8 cellular contexts compared by ENCODE assay signal in genomic region chr17:58328195-58329034, GRCh38. TPM values are rescaled to one million over a fixed set of nuclear protein-coding genes. Genes with fewer than 3 reads are reported as not detected.
DNase-seq lines count a peak whose midpoint lies in the region; ATAC-seq and TF ChIP-seq lines count a peak whose summit lies in the region.

Gene TSPOAP1, minus strand, starts transcription at chr17:58328795. Its CDS starts 875 bp downstream, at chr17:58327920.

- H3K9me3 ChIP-seq in CD8-positive, alpha-beta T cell (ENCODE audit: low read length): no peaks in the 10 kb centered on the region
- H3K9me3 ChIP-seq in mammary epithelial cell (replicated peaks; ENCODE audit: insufficient read depth, low read length): no peaks in the 10 kb centered on the region

- H3K27ac Mint-ChIP-seq in CD8-positive, alpha-beta T cell: peak within 1 kb of the TSS; percentile 96
- H3K27ac Mint-ChIP-seq in T-cell: peak within 1 kb of the TSS; percentile 93 to 96
- H3K27ac Mint-ChIP-seq in stimulated activated naive B cell treated with anti-CD40 and anti-IgM and Interleukin-4, amounts not matched to agents 10 μg/mL and 1 μg/mL and 100 μg/mL, for 72 hours: peak within 1 kb of the TSS; percentile 100

- no peaks in the 10 kb centered on the region for H3K9me3 Mint-ChIP-seq in CD8-positive, alpha-beta T cell
- H3K9me3 Mint-ChIP-seq in T-cell: no peaks in the 10 kb centered on the region
- H3K9me3 Mint-ChIP-seq in stimulated activated naive B cell treated with anti-CD40 and anti-IgM and Interleukin-4, amounts not matched to agents 10 μg/mL and 1 μg/mL and 100 μg/mL, for 72 hours: peaks cover 5 to 6% of the 10 kb centered on the region in 2 donors

- 70% methylated on average over 13 of the region's 23 CpGs for WGBS in mammary epithelial cell (ENCODE audit: low coverage, missing lambda C conversion rate)

- H3K9ac ChIP-seq in mammary epithelial cell (ENCODE audit: insufficient read depth, low read length): no peak within 1 kb of the TSS

- POLR2A ChIA-PET in CD8-positive, alpha-beta T cell (lab: Charles Lee): interaction anchor here (0.5 to 19.1 kb wide), 17 partner anchors 11 to 321 kb away, joined by 3 to 773 read pairs (median 4); partner anchors contain the start of genes HSF5, RNF43, SRSF1 and SUPT4H1
- POLR2A ChIA-PET in T-cell (lab: Charles Lee): interaction anchor here (0.9 to 1.8 kb wide), 7 partner anchors 9 to 23 kb away, joined by 3 to 9 read pairs (median 5); partner anchors contain the start of gene SUPT4H1 (in 1 of the 2)

- BruUV-seq in mammary epithelial cell (replicated peaks; lab: Mats Ljungman, UMichigan): no TSS peak

- ATAC-seq in CD8-positive, alpha-beta T cell: peak; percentile 16
- ATAC-seq in GM21723 (IDR thresholded peaks at IDR 0.05; ENCODE audit: unreplicated experiment): peak; percentile 19
- ATAC-seq in T-cell (replicated peaks in 1 of 4): peak; percentile 6 to 23 (median 16)
- peak; percentile 8 to 10 for ATAC-seq in stimulated activated naive B cell treated with anti-CD40 and anti-IgM and Interleukin-4, amounts not matched to agents 10 μg/mL and 1 μg/mL and 100 μg/mL, for 72 hours (replicated peaks)

- no peaks in the 10 kb centered on the region for H3K79me2 ChIP-seq in mammary epithelial cell (ENCODE audit: insufficient read depth, low read length)

- peak within 1 kb of the TSS; percentile 92 for H3K4me3 Mint-ChIP-seq in CD8-positive, alpha-beta T cell
- H3K4me3 Mint-ChIP-seq in T-cell: peak within 1 kb of the TSS; percentile 99 to 100 (median 100)
- H3K4me3 Mint-ChIP-seq in stimulated activated naive B cell treated with anti-CD40 and anti-IgM and Interleukin-4, amounts not matched to agents 10 μg/mL and 1 μg/mL and 100 μg/mL, for 72 hours: peak within 1 kb of the TSS; percentile 81 to 100

- peaks cover 15% of the 10 kb centered on the region for H3K36me3 ChIP-seq in CD8-positive, alpha-beta T cell (ENCODE audit: insufficient read depth, low read length)
- H3K36me3 ChIP-seq in mammary epithelial cell (ENCODE audit: insufficient read depth, low read length): no peaks in the 10 kb centered on the region

- H3K36me3 Mint-ChIP-seq in CD8-positive, alpha-beta T cell: peaks cover 41% of the 10 kb centered on the region
- H3K36me3 Mint-ChIP-seq in T-cell: peaks cover 22% of the 10 kb centered on the region
- peaks cover 45 to 62% of the 10 kb centered on the region in 2 donors for H3K36me3 Mint-ChIP-seq in stimulated activated naive B cell treated with anti-CD40 and anti-IgM and Interleukin-4, amounts not matched to agents 10 μg/mL and 1 μg/mL and 100 μg/mL, for 72 hours

- no peaks in the 10 kb centered on the region for H4K20me1 ChIP-seq in mammary epithelial cell (ENCODE audit: insufficient read depth, low read length)

- H3K4me2 ChIP-seq in mammary epithelial cell (ENCODE audit: insufficient read depth, low read depth, low read length): no peak within 1 kb of the TSS

- no peaks in the 10 kb centered on the region for H3K27me3 Mint-ChIP-seq in CD8-positive, alpha-beta T cell (ENCODE audit: low read depth)
- H3K27me3 Mint-ChIP-seq in T-cell: no peaks in the 10 kb centered on the region
- peaks cover 16 to 39% of the 10 kb centered on the region in 2 donors for H3K27me3 Mint-ChIP-seq in stimulated activated naive B cell treated with anti-CD40 and anti-IgM and Interleukin-4, amounts not matched to agents 10 μg/mL and 1 μg/mL and 100 μg/mL, for 72 hours

- CTCF ChIA-PET in CD8-positive, alpha-beta T cell (lab: Charles Lee): interaction anchor here (0.6 to 17.5 kb wide), 6 partner anchors 11 to 158 kb away, joined by 3 to 587 read pairs (median 9); partner anchors contain the start of genes RNF43 and SUPT4H1
- CTCF ChIA-PET in T-cell (lab: Charles Lee) (interaction anchor here (0.5 to 3.4 kb wide), 9 partner anchors 9 to 1035 kb away, joined by 3 to 38 read pairs (median 6); no protein-coding TSS in a partner anchor), mammary epithelial cell (lab: Charles Lee; ENCODE audit: low non-redundant PET) (no interaction called here)

- H3K4me1 Mint-ChIP-seq in CD8-positive, alpha-beta T cell (ENCODE audit: low read depth): peaks cover 49% of the 10 kb centered on the region
- peaks cover 44 to 67% (median 51%) of the 10 kb centered on the region in 3 donors for H3K4me1 Mint-ChIP-seq in T-cell
- peaks cover 65 to 82% of the 10 kb centered on the region in 2 donors for H3K4me1 Mint-ChIP-seq in stimulated activated naive B cell treated with anti-CD40 and anti-IgM and Interleukin-4, amounts not matched to agents 10 μg/mL and 1 μg/mL and 100 μg/mL, for 72 hours

- no peak for TF ChIP-seq CTCF in CD8-positive, alpha-beta T cell (IDR thresholded peaks at IDR 0.05)
- TF ChIP-seq CTCF in mammary epithelial cell (conservative IDR thresholded peaks at IDR 0.05 in 1 of 2, IDR thresholded peaks at IDR 0.05 in 1 of 2; ENCODE audit: extremely low read depth in 1 of 2, insufficient read depth in 1 of 2, low read depth in 1 of 2, low read length in 2 of 2): no peak

- in situ Hi-C loops in mammary epithelial cell (cut with MboI; ENCODE audit: low sequenced_read_pairs in 2 of 2): no loop called here

- no peak within 1 kb of the TSS for H2AFZ ChIP-seq in mammary epithelial cell (ENCODE audit: low read depth, low read length)

- peak in 6 of 7 experiments; percentile 60 to 90 (median 76) for DNase-seq in CD8-positive, alpha-beta T cell
- DNase-seq in T-cell: peak in 31 of 34 experiments; percentile 30 to 75 (median 56)
- DNase-seq in anterior cingulate cortex (lab: John Stamatoyannopoulos, UW): peak in 51 of 58 donors; percentile 14 to 89 (median 62)
- DNase-seq in mucosa of gallbladder (ENCODE audit: low spot score): no peak
- DNase-seq in stimulated activated naive B cell treated with anti-CD40 and anti-IgM and Interleukin-4, amounts not matched to agents 10 μg/mL and 1 μg/mL and 100 μg/mL, for 72 hours: peak; percentile 86
- DNase-seq in mammary epithelial cell: no peak
- no peak for DNase-seq in NCI-H2029 (lab: John Stamatoyannopoulos, UW)

- H3K27ac ChIP-seq in CD8-positive, alpha-beta T cell (ENCODE audit: low read depth, low read length): peak within 1 kb of the TSS; percentile 48
- no peak within 1 kb of the TSS for H3K27ac ChIP-seq in mammary epithelial cell (ENCODE audit: insufficient read depth, low read depth, low read length)

- intact Hi-C loops in CD8-positive, alpha-beta T cell (cut with DNase I, micrococcal nuclease): loop anchor here (1.0 to 5.0 kb wide), 7 partner anchors 9 to 1496 kb away; partner anchors contain the start of genes C17orf67 (in 1 of the 2), DGKE (in 1 of the 2) and SUPT4H1 (in 1 of the 2)
- intact Hi-C loops in mammary epithelial cell (cut with micrococcal nuclease): no loop called here

- dilution Hi-C loops in mammary epithelial cell (cut with HindIII; ENCODE audit: low sequenced_read_pairs): loop anchor here (5.0 kb wide), 1 partner anchor 46 kb away; the partner anchor contains the start of gene MPO

- no peaks in the 10 kb centered on the region for H3K27me3 ChIP-seq in CD8-positive, alpha-beta T cell (ENCODE audit: insufficient read depth, low read length)
- H3K27me3 ChIP-seq in mammary epithelial cell (ENCODE audit: insufficient read depth, low read length): peaks cover 16% of the 10 kb centered on the region

- peaks cover 49% of the 10 kb centered on the region for H3K4me1 ChIP-seq in CD8-positive, alpha-beta T cell (ENCODE audit: insufficient read depth, low read length)
- H3K4me1 ChIP-seq in mammary epithelial cell (ENCODE audit: insufficient read depth, low read length): peaks cover 7% of the 10 kb centered on the region

- peak within 1 kb of the TSS; percentile 90 for H3K4me3 ChIP-seq in CD8-positive, alpha-beta T cell (ENCODE audit: low read depth, low read length)
- H3K4me3 ChIP-seq in mammary epithelial cell (replicated peaks in 1 of 3; ENCODE audit: insufficient read depth in 1 of 3, low read depth in 2 of 3, low read length in 3 of 3): no peak within 1 kb of the TSS

RNA-seq across cellular contexts. Expression of gene TSPOAP1, which starts in this region (rescaled TPM):
- total RNA-seq in CD8-positive, alpha-beta T cell: 10 to 100 TPM; 27.9 to 35.3 TPM
- total RNA-seq in T-cell (10 to 100 TPM; 15.6 to 62.7 (median 19.9) TPM), mucosa of gallbladder (30.2 TPM), mammary epithelial cell (under 1 TPM; 0.05 to 0.17 TPM)
- not detected for polyA plus RNA-seq in mammary epithelial cell
- not detected for polyA minus RNA-seq in mammary epithelial cell

Comparison
In these comparisons a context has a peak if more than half of its experiments do, and no peak if none do; other contexts are left out.
1. RNA of gene TSPOAP1 (total RNA-seq): 27.9 to 35.3 TPM in CD8-positive, alpha-beta T cell, 30.2 TPM in mucosa of gallbladder (single experiment) and 15.6 to 62.7 TPM in T-cell; 0.05 to 0.17 TPM in mammary epithelial cell; every median in the first group is over 10 times any median in the second.
2. DNase-seq: peak in CD8-positive, alpha-beta T cell (6 of 7), T-cell (31 of 34), anterior cingulate cortex (51 of 58) and stimulated activated naive B cell treated with anti-CD40 and anti-IgM and Interleukin-4, amounts not matched to agents 10 μg/mL and 1 μg/mL and 100 μg/mL, for 72 hours (single experiment); none in mucosa of gallbladder (single experiment), mammary epithelial cell (single experiment) and NCI-H2029 (single experiment).
3. Peak in every context shown above with its lines, with median percentiles within 50 percentile points of each other: ATAC-seq, H3K27ac Mint-ChIP-seq and H3K4me3 Mint-ChIP-seq.